23 cellular contexts compared by ENCODE assay signal in genomic region chr7:45061807-45062206, GRCh38. TPM values are rescaled to one million over a fixed set of nuclear protein-coding genes. Genes with fewer than 3 reads are reported as not detected.
DNase-seq lines count a peak whose midpoint lies in the region; ATAC-seq and TF ChIP-seq lines count a peak whose summit lies in the region.
"Had no signal": no experiment of that assay in that cellular context is flagged by ENCODE, and none has a peak within 500 bp of the region (broad histone marks: within the 10 kb centered on the region; RNA-seq: fewer than 3 reads in every experiment).

No MANE protein-coding gene starts in this region.

- intact Hi-C loops in activated CD4-positive, alpha-beta T cell treated with anti-CD3 and anti-CD28 coated beads, Interleukin-2, amount 10 ng/mL, durations not matched to agents 24 days and 14 days (cut with micrococcal nuclease), result loop anchor here (2.0 to 5.0 kb wide), 2 partner anchors 40 to 61 kb away; partner anchors contain the start of gene CCM2
- intact Hi-C loops in activated T-helper 1 cell treated with anti-CD3 and anti-CD28 coated beads, Interleukin-12 subunit alpha, Interleukin-12 subunit beta, Interleukin-2, Interleukin-4 antibody, amounts not matched to agents 30 ng/mL and 10 ng/mL and 1 ng/mL, durations not matched to agents 14 hours and 24 hours and 36 hours (cut with micrococcal nuclease), result no loop called here

- POLR2A ChIA-PET in naive thymus-derived CD8-positive, alpha-beta T cell (lab: Charles Lee), result no interaction called here

- H3K27ac ChIP-seq in DND-41 (ENCODE audit: low read length), result peak overlapping the region; percentile 34; the same call in 1 of the 2 replicates
- no peak overlapping the region for H3K27ac ChIP-seq in mesenchymal stem cell (ENCODE audit: low read length, poor library complexity, severe bottlenecking)
- H3K27ac ChIP-seq: cardiac muscle cell, epithelial cell of prostate, left lung, neural progenitor cell, vagina had no signal

- 100% methylated on average over 1 of the region's 1 CpG for WGBS in mesenchymal stem cell

- H4K91ac ChIP-seq in mesenchymal stem cell (ENCODE audit: low read length), result no peak overlapping the region

- H3K4me1 Mint-ChIP-seq in activated CD4-positive, alpha-beta T cell treated with anti-CD3 and anti-CD28 coated beads, Interleukin-2, amount 10 ng/mL, durations not matched to agents 24 days and 14 days, result peaks cover 42% of the 10 kb centered on the region
- peaks cover 51% of the 10 kb centered on the region for H3K4me1 Mint-ChIP-seq in activated T-helper 1 cell treated with anti-CD3 and anti-CD28 coated beads, Interleukin-12 subunit alpha, Interleukin-12 subunit beta, Interleukin-2, Interleukin-4 antibody, amounts not matched to agents 30 ng/mL and 10 ng/mL and 1 ng/mL, durations not matched to agents 14 hours and 24 hours and 36 hours (ENCODE audit: low read depth)
- peaks cover 35 to 84% (median 71%) of the 10 kb centered on the region in 4 donors for H3K4me1 Mint-ChIP-seq in naive thymus-derived CD8-positive, alpha-beta T cell
- H3K4me1 Mint-ChIP-seq: mesothelial cell of epicardium, neural progenitor cell had no signal

- H3K4me2 ChIP-seq in DND-41 (ENCODE audit: insufficient read depth, low read length) (no peak overlapping the region), mesenchymal stem cell (ENCODE audit: low read length, poor library complexity, severe bottlenecking) (no peak overlapping the region)
- H3K4me2 ChIP-seq: neural progenitor cell had no signal

- H4K8ac ChIP-seq in mesenchymal stem cell (ENCODE audit: low read length), result no peak overlapping the region

- no peak overlapping the region for H3K14ac ChIP-seq in mesenchymal stem cell (ENCODE audit: low read length in 2 of 2)

- no peak overlapping the region for H2BK15ac ChIP-seq in mesenchymal stem cell (ENCODE audit: low read depth, poor library complexity, severe bottlenecking)

- no peak overlapping the region for H2AK5ac ChIP-seq in mesenchymal stem cell (ENCODE audit: low read length, severe bottlenecking)

- H3K4me3 ChIP-seq in DND-41 (ENCODE audit: low read depth in 1 of 2, low read length in 2 of 2) (no peak overlapping the region), mesenchymal stem cell (ENCODE audit: insufficient read depth in 1 of 2, low read depth in 1 of 2, low read length in 2 of 2) (no peak overlapping the region)
- H3K4me3 ChIP-seq: cardiac muscle cell, dorsolateral prefrontal cortex, left lung, neural progenitor cell, vagina had no signal

- no peak overlapping the region for H2BK5ac ChIP-seq in mesenchymal stem cell (ENCODE audit: low read depth, low read length, poor library complexity, severe bottlenecking)

- no peak overlapping the region for H3K9ac ChIP-seq in DND-41 (ENCODE audit: low read depth, low read length)
- no peak overlapping the region for H3K9ac ChIP-seq in mesenchymal stem cell (ENCODE audit: low read length)
- H3K9ac ChIP-seq: neural progenitor cell had no signal

- no peak overlapping the region for H3K4me3 Mint-ChIP-seq in activated CD4-positive, alpha-beta T cell treated with anti-CD3 and anti-CD28 coated beads, Interleukin-2, amount 10 ng/mL, durations not matched to agents 24 days and 14 days
- H3K4me3 Mint-ChIP-seq in activated T-helper 1 cell treated with anti-CD3 and anti-CD28 coated beads, Interleukin-12 subunit alpha, Interleukin-12 subunit beta, Interleukin-2, Interleukin-4 antibody, amounts not matched to agents 30 ng/mL and 10 ng/mL and 1 ng/mL, durations not matched to agents 14 hours and 24 hours and 36 hours, result no peak overlapping the region
- H3K4me3 Mint-ChIP-seq in naive thymus-derived CD8-positive, alpha-beta T cell, result peak overlapping the region in 3 of 10 donors; percentile 4 to 22 (median 8)
- H3K4me3 Mint-ChIP-seq: mesothelial cell of epicardium, neural progenitor cell had no signal

- H3K4me1 ChIP-seq in DND-41 (ENCODE audit: insufficient read depth, low read length) (no peaks in the 10 kb centered on the region), mesenchymal stem cell (ENCODE audit: control insufficient read depth, insufficient read depth, low read depth, low read length) (no peaks in the 10 kb centered on the region)
- H3K4me1 ChIP-seq: BE2C, neural progenitor cell, vagina had no signal

- no peak for DNase-seq in activated CD4-positive, alpha-beta T cell treated with anti-CD3 and anti-CD28 coated beads, Interleukin-2, amount 10 ng/mL, durations not matched to agents 24 days and 14 days
- DNase-seq in activated CD4-positive, alpha-beta T cell treated with anti-CD3 and anti-CD28 coated beads, Interleukin-2, amount 50 U/mL, for 1 hour, result no peak
- DNase-seq in DND-41 (no peak), NCI-H446 treated with DMSO at 0.1 percent for 48 hours (lab: John Stamatoyannopoulos, UW) (no peak), T-helper 9 cell (no peak), mesenchymal stem cell (no peak)
- DNase-seq in activated T-helper 1 cell treated with anti-CD3 and anti-CD28 coated beads, Interleukin-12 subunit alpha, Interleukin-12 subunit beta, Interleukin-2, Interleukin-4 antibody, amounts not matched to agents 30 ng/mL and 10 ng/mL and 1 ng/mL, durations not matched to agents 14 hours and 24 hours and 36 hours (ENCODE audit: low spot score), result no peak
- DNase-seq in naive thymus-derived CD8-positive, alpha-beta T cell, result no peak
- DNase-seq: activated CD4-positive, alpha-beta T cell treated with anti-CD3 and anti-CD28 coated beads for 48 hours; BE2C; dorsolateral prefrontal cortex; NCI-H1105; NCI-H2081 treated with DMSO at 0.1 percent for 48 hours; stimulated activated CD4-positive, alpha-beta T cell treated with anti-CD3 and anti-CD28 coated beads, Interleukin-4, amount 100 ng/mL, for 4 hours; substantia nigra had no signal

- no peak overlapping the region for H3K18ac ChIP-seq in mesenchymal stem cell (ENCODE audit: low read depth in 1 of 2, low read length in 2 of 2)

- H3K9me3 Mint-ChIP-seq in activated CD4-positive, alpha-beta T cell treated with anti-CD3 and anti-CD28 coated beads, Interleukin-2, amount 10 ng/mL, durations not matched to agents 24 days and 14 days, result no peaks in the 10 kb centered on the region
- H3K9me3 Mint-ChIP-seq in activated T-helper 1 cell treated with anti-CD3 and anti-CD28 coated beads, Interleukin-12 subunit alpha, Interleukin-12 subunit beta, Interleukin-2, Interleukin-4 antibody, amounts not matched to agents 30 ng/mL and 10 ng/mL and 1 ng/mL, durations not matched to agents 14 hours and 24 hours and 36 hours, result no peaks in the 10 kb centered on the region
- no peaks in the 10 kb centered on the region for H3K9me3 Mint-ChIP-seq in naive thymus-derived CD8-positive, alpha-beta T cell
- H3K9me3 Mint-ChIP-seq: mesothelial cell of epicardium, neural progenitor cell had no signal

- no peaks in the 10 kb centered on the region for H3K27me3 ChIP-seq in DND-41 (ENCODE audit: insufficient read depth, low read length, poor library complexity)
- no peaks in the 10 kb centered on the region for H3K27me3 ChIP-seq in mesenchymal stem cell (ENCODE audit: control insufficient read depth in 1 of 2, insufficient read depth in 1 of 2, low read length in 2 of 2)
- H3K27me3 ChIP-seq: BE2C, cardiac muscle cell, dorsolateral prefrontal cortex, left lung, neural progenitor cell, vagina had no signal

- H3K79me1 ChIP-seq in mesenchymal stem cell (replicated peaks; ENCODE audit: low read length, poor library complexity, severe bottlenecking), result peaks cover 52% of the 10 kb centered on the region

- no peak overlapping the region for H3K23ac ChIP-seq in mesenchymal stem cell (ENCODE audit: low read length in 2 of 2)

- ATAC-seq in DND-41 (ENCODE audit: insufficient read depth, low read depth), result no peak
- no peak for ATAC-seq in naive thymus-derived CD8-positive, alpha-beta T cell
- ATAC-seq: HepG2, left lung had no signal

- H3K36me3 ChIP-seq in DND-41 (ENCODE audit: insufficient read depth, low read length) (peaks cover 74% of the 10 kb centered on the region), mesenchymal stem cell (ENCODE audit: control insufficient read depth in 1 of 2, insufficient read depth in 2 of 2, low read depth in 1 of 2, low read length in 2 of 2) (peaks cover 27 to 32% of the 10 kb centered on the region in 2 experiments)
- H3K36me3 ChIP-seq: BE2C, neural progenitor cell had no signal

- no peak for TF ChIP-seq CTCF in DND-41 (IDR thresholded peaks at IDR 0.05; ENCODE audit: borderline replicate concordance, extremely low read depth, low read length, poor library complexity, severe bottlenecking)

- H4K20me1 ChIP-seq in DND-41 (ENCODE audit: insufficient read depth, low read length), result peaks cover 68% of the 10 kb centered on the region

- H3K79me2 ChIP-seq in DND-41 (ENCODE audit: insufficient read depth, low read length), result peaks cover 95% of the 10 kb centered on the region

- H3K4ac ChIP-seq in mesenchymal stem cell (ENCODE audit: low read depth in 1 of 2, low read length in 2 of 2), result no peak overlapping the region

- H3K36me3 Mint-ChIP-seq in activated CD4-positive, alpha-beta T cell treated with anti-CD3 and anti-CD28 coated beads, Interleukin-2, amount 10 ng/mL, durations not matched to agents 24 days and 14 days (ENCODE audit: low read depth), result peaks cover 53% of the 10 kb centered on the region
- peaks cover 40% of the 10 kb centered on the region for H3K36me3 Mint-ChIP-seq in activated T-helper 1 cell treated with anti-CD3 and anti-CD28 coated beads, Interleukin-12 subunit alpha, Interleukin-12 subunit beta, Interleukin-2, Interleukin-4 antibody, amounts not matched to agents 30 ng/mL and 10 ng/mL and 1 ng/mL, durations not matched to agents 14 hours and 24 hours and 36 hours (ENCODE audit: low read depth)
- H3K36me3 Mint-ChIP-seq in naive thymus-derived CD8-positive, alpha-beta T cell, result peaks cover 4 to 89% (median 4%) of the 10 kb centered on the region in 3 donors

- peak overlapping the region; percentile 66 for H3K27ac Mint-ChIP-seq in activated CD4-positive, alpha-beta T cell treated with anti-CD3 and anti-CD28 coated beads, Interleukin-2, amount 10 ng/mL, durations not matched to agents 24 days and 14 days
- H3K27ac Mint-ChIP-seq in activated T-helper 1 cell treated with anti-CD3 and anti-CD28 coated beads, Interleukin-12 subunit alpha, Interleukin-12 subunit beta, Interleukin-2, Interleukin-4 antibody, amounts not matched to agents 30 ng/mL and 10 ng/mL and 1 ng/mL, durations not matched to agents 14 hours and 24 hours and 36 hours, result peak overlapping the region; percentile 67
- peak overlapping the region in 9 of 10 donors; percentile 25 to 91 (median 73) for H3K27ac Mint-ChIP-seq in naive thymus-derived CD8-positive, alpha-beta T cell
- H3K27ac Mint-ChIP-seq: mesothelial cell of epicardium, neural progenitor cell had no signal

- H2BK12ac ChIP-seq in mesenchymal stem cell (ENCODE audit: low read length in 2 of 2), result no peak overlapping the region

- H3K9me3 ChIP-seq in DND-41 (ENCODE audit: insufficient read depth, low read length, severe bottlenecking), result no peaks in the 10 kb centered on the region
- H3K9me3 ChIP-seq in mesenchymal stem cell (ENCODE audit: control insufficient read depth, low read length), result no peaks in the 10 kb centered on the region
- H3K9me3 ChIP-seq: BE2C, left lung, vagina had no signal

- no peak overlapping the region for H2BK120ac ChIP-seq in mesenchymal stem cell (ENCODE audit: low read depth, low read length)

- H2AFZ ChIP-seq in DND-41 (ENCODE audit: low read depth, low read length) (no peak overlapping the region), mesenchymal stem cell (ENCODE audit: low read depth, low read length) (no peak overlapping the region)
- H2AFZ ChIP-seq: neural progenitor cell had no signal

- no peaks in the 10 kb centered on the region for H3K27me3 Mint-ChIP-seq in activated CD4-positive, alpha-beta T cell treated with anti-CD3 and anti-CD28 coated beads, Interleukin-2, amount 10 ng/mL, durations not matched to agents 24 days and 14 days
- H3K27me3 Mint-ChIP-seq in activated T-helper 1 cell treated with anti-CD3 and anti-CD28 coated beads, Interleukin-12 subunit alpha, Interleukin-12 subunit beta, Interleukin-2, Interleukin-4 antibody, amounts not matched to agents 30 ng/mL and 10 ng/mL and 1 ng/mL, durations not matched to agents 14 hours and 24 hours and 36 hours (ENCODE audit: insufficient read depth), result no peaks in the 10 kb centered on the region
- H3K27me3 Mint-ChIP-seq in naive thymus-derived CD8-positive, alpha-beta T cell, result no peaks in the 10 kb centered on the region

RNA-seq across cellular contexts. Expression of gene NACAD, which starts 27.0 kb away (rescaled TPM):
- 0.09 and 0.31 TPM in 2 replicates for total RNA-seq in activated CD4-positive, alpha-beta T cell treated with anti-CD3 and anti-CD28 coated beads, Interleukin-2, amount 10 ng/mL, durations not matched to agents 24 days and 14 days
- total RNA-seq in activated T-helper 1 cell treated with anti-CD3 and anti-CD28 coated beads, Interleukin-12 subunit alpha, Interleukin-12 subunit beta, Interleukin-2, Interleukin-4 antibody, amounts not matched to agents 30 ng/mL and 10 ng/mL and 1 ng/mL, durations not matched to agents 14 hours and 24 hours and 36 hours, result 0.05 TPM in 1 of 2 replicates, not detected in the other
- under 1 TPM; 0.13 to 0.16 TPM for total RNA-seq in naive thymus-derived CD8-positive, alpha-beta T cell
- polyA plus RNA-seq in naive thymus-derived CD8-positive, alpha-beta T cell, result under 1 TPM; 0.06 to 0.15 (median 0.15) TPM
- polyA plus RNA-seq in mesenchymal stem cell (2013, experiment 1 of 2), result 5.6 TPM
- 5.5 TPM for polyA plus RNA-seq in mesenchymal stem cell (2013, experiment 2 of 2)
- total RNA-seq: HepG2, NCI-H460 had no signal

RNA-seq across cellular contexts. Expression of gene TBRG4, which starts 49.7 kb away (rescaled TPM):
- 192 and 198 TPM in 2 replicates for total RNA-seq in activated CD4-positive, alpha-beta T cell treated with anti-CD3 and anti-CD28 coated beads, Interleukin-2, amount 10 ng/mL, durations not matched to agents 24 days and 14 days
- 176 and 195 TPM in 2 replicates for total RNA-seq in activated T-helper 1 cell treated with anti-CD3 and anti-CD28 coated beads, Interleukin-12 subunit alpha, Interleukin-12 subunit beta, Interleukin-2, Interleukin-4 antibody, amounts not matched to agents 30 ng/mL and 10 ng/mL and 1 ng/mL, durations not matched to agents 14 hours and 24 hours and 36 hours
- total RNA-seq in naive thymus-derived CD8-positive, alpha-beta T cell, result 100 to 1,000 TPM; 154 to 167 TPM
- 10 to 100 TPM; 51.3 to 95.7 (median 69.0) TPM for polyA plus RNA-seq in naive thymus-derived CD8-positive, alpha-beta T cell
- polyA plus RNA-seq in mesenchymal stem cell (2013, experiment 1 of 2), result 33.6 TPM
- polyA plus RNA-seq in mesenchymal stem cell (2013, experiment 2 of 2), result 33.0 TPM
